Comparison of ENCODE assay signal across 27 cellular contexts in the genomic region with DNA sequence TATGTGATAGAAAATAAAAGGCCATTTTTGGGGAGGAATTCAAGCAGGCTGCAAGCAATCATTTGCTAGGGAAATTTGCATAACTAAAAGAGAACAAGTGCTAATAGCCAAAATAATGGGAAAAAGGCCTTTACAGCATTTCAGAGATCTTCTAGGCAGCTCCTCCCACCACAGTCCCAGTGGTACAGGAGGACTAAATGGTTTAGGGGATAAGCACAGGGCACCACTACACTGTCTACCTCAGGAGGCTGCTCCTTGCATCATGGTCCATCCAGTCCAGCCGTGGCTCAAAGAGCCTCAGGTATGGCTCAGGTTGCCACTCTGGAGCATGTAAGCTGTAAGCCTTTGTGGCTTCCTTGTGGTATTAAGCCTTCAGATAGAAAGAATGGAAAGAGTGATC.
"Had no signal": no experiment of that assay in that cellular context is flagged by ENCODE, and none has a peak within 500 bp of the region (broad histone marks: within the 10 kb centered on the region; RNA-seq: fewer than 3 reads in every experiment).

No MANE protein-coding gene starts in this region.

- H3K4me1 ChIP-seq: colonic mucosa, esophagus muscularis mucosa, esophagus squamous epithelium, foreskin keratinocyte, gastrocnemius medialis, gastroesophageal sphincter, heart left ventricle, heart right ventricle had no signal

- H3K4me3 ChIP-seq: colonic mucosa, dorsolateral prefrontal cortex, esophagus muscularis mucosa, esophagus squamous epithelium, gastrocnemius medialis, gastroesophageal sphincter, heart left ventricle, heart right ventricle, hepatocyte had no signal

- FAIRE-seq: colon, endometrium, endothelial cell of umbilical vein, frontal cortex had no signal

- H3K4me2 ChIP-seq: hepatocyte had no signal

- H3K36me3 ChIP-seq: colonic mucosa, esophagus muscularis mucosa, esophagus squamous epithelium, gastrocnemius medialis, gastroesophageal sphincter, heart left ventricle, heart right ventricle had no signal

- DNase-seq: colonic mucosa; cortex of kidney; dermis blood vessel endothelial cell; dorsolateral prefrontal cortex; effector CD4-positive, alpha-beta T cell; effector CD8-positive, alpha-beta T cell; effector memory CD4-positive, alpha-beta T cell; effector memory CD8-positive, alpha-beta T cell; endodermal cell; erythroblast; esophagus squamous epithelium; foreskin fibroblast; foreskin melanocyte; gastrocnemius medialis; glutamatergic neuron; head of caudate nucleus; heart left ventricle; heart right ventricle had no signal

- ATAC-seq: effector memory CD8-positive, alpha-beta T cell; foreskin keratinocyte; gastroesophageal sphincter; heart left ventricle; heart right ventricle had no signal

- H3K9me3 ChIP-seq: colonic mucosa, gastrocnemius medialis had no signal

- H3K27ac ChIP-seq: colonic mucosa, dorsolateral prefrontal cortex, epithelial cell of prostate, esophagus muscularis mucosa, esophagus squamous epithelium, foreskin keratinocyte, gastrocnemius medialis, gastroesophageal sphincter, heart left ventricle, heart right ventricle, hepatocyte had no signal
